In the genomic region with DNA sequence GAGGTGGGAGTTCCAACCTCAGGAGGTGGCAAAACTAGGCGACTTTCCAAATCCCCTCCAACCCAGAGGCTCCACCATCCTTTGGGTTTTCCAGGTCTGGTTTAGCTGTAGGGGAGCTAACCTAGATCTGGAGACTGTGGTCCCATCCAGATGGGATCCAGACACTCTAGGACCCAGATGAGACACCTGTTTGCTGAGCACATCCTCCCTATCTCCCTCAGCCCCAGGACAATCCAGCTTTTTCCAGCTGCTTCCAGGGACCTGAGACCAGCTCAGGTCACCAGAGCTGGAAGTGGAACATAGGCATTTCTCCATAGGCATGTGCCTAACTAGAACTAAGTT, we compare ENCODE assay signal across 14 cellular contexts. TPM values are rescaled to one million over a fixed set of nuclear protein-coding genes. Genes with fewer than 3 reads are reported as not detected.
DNase-seq lines count a peak whose midpoint lies in the region; ATAC-seq, FAIRE-seq and TF ChIP-seq lines count a peak whose summit lies in the region.
"Had no signal": no experiment of that assay in that cellular context is flagged by ENCODE, and none has a peak within 500 bp of the region (broad histone marks: within the 10 kb centered on the region; RNA-seq: fewer than 3 reads in every experiment).

No MANE protein-coding gene starts in this region.

- H3K14ac ChIP-seq in H9 (ENCODE audit: insufficient read depth, low read length) (no peak overlapping the region), IMR-90 (replicated peaks; ENCODE audit: low read depth, low read length) (no peak overlapping the region)

- TF ChIP-seq POLR2A in GM12891 (IDR thresholded peaks at IDR 0.05; ENCODE audit: low read depth, low read length): no peak
- no peak for TF ChIP-seq POLR2A in IMR-90 (IDR thresholded peaks at IDR 0.05; ENCODE audit: low read depth, low read length)
- TF ChIP-seq POLR2A in HepG2 (IDR thresholded peaks at IDR 0.05; ENCODE audit: insufficient read depth in 1 of 2, low read depth in 2 of 2, low read length in 2 of 2): no peak

- intact Hi-C loops in IMR-90 (cut with micrococcal nuclease) (no loop called here), HepG2 (cut with micrococcal nuclease; ENCODE audit: unreplicated experiment) (loop anchor here (10.0 kb wide), 1 partner anchor 653 kb away; no protein-coding TSS in a partner anchor)

- peaks cover 3 to 43% (median 17%) of the 10 kb centered on the region in 3 experiments; a peak in 5 of 7 replicates for H3K36me3 Mint-ChIP-seq in H9 (ENCODE audit: insufficient read depth in 1 of 3, low read depth in 3 of 3)

- H3K56ac ChIP-seq in H9 (ENCODE audit: insufficient read length, low read depth, low read length) (no peak overlapping the region), IMR-90 (ENCODE audit: extremely low read depth, insufficient read depth, low read length) (no peak overlapping the region)

- H3K27ac Mint-ChIP-seq in H9: peak overlapping the region in 2 of 3 experiments; percentile 56 to 62; a peak in 3 of 7 replicates

- DNase-seq in GM12891 (ENCODE audit: insufficient read length, low spot score) (no peak), H9 (no peak), IMR-90 (no peak), HepG2 (ENCODE audit: low spot score) (no peak), NCI-H2029 treated with DMSO at 0.1 percent for 48 hours (lab: John Stamatoyannopoulos, UW) (no peak), HuH-7 (ENCODE audit: low spot score) (no peak), DMS79 treated with DMSO at 0.1 percent for 48 hours (lab: John Stamatoyannopoulos, UW) (no peak)
- DNase-seq: cortex of kidney had no signal

- H3K4me2 ChIP-seq in H9 (ENCODE audit: insufficient read depth, insufficient read length, low read length) (no peak overlapping the region), IMR-90 (ENCODE audit: low read depth, low read length) (no peak overlapping the region), HepG2 (ENCODE audit: low read depth, low read length) (no peak overlapping the region)

- H3K9me1 ChIP-seq in IMR-90 (ENCODE audit: insufficient read depth, low read length): no peaks in the 10 kb centered on the region; the same call in 1 of the 2 replicates

- H2AFZ ChIP-seq in H9 (ENCODE audit: low read length) (no peak overlapping the region), IMR-90 (replicated peaks; ENCODE audit: low read length, poor library complexity) (peak overlapping the region; percentile 62), HepG2 (ENCODE audit: low read length) (no peak overlapping the region)

- no peak overlapping the region for H3K23ac ChIP-seq in H9 (ENCODE audit: insufficient read length, low read depth, low read length)
- no peak overlapping the region for H3K23ac ChIP-seq in IMR-90 (ENCODE audit: low read depth, low read length)

- H3K9ac ChIP-seq in H9 (ENCODE audit: extremely low read depth, insufficient read length, low read length) (no peak overlapping the region), IMR-90 (ENCODE audit: low read depth, low read length) (no peak overlapping the region), HepG2 (ENCODE audit: insufficient read depth, low read depth, low read length) (no peak overlapping the region)

- no peak overlapping the region for H2AK9ac ChIP-seq in IMR-90 (replicated peaks; ENCODE audit: low read depth, low read length, poor library complexity)

- peak; percentile 59 for FAIRE-seq in GM12891 (lab: Jason Lieb, UNC)
- no peak for FAIRE-seq in HepG2 (lab: Jason Lieb, UNC)
- FAIRE-seq: astrocyte had no signal

- H3K36me3 ChIP-seq in IMR-90 (ENCODE audit: control insufficient read depth, insufficient read depth, low read length) (peaks cover 22% of the 10 kb centered on the region), HepG2 (replicated peaks in 1 of 2; ENCODE audit: control insufficient read depth in 1 of 2, insufficient read depth in 2 of 2, low read length in 2 of 2) (peaks cover 4 to 41% of the 10 kb centered on the region in 2 experiments; a peak in 4 of 5 replicates)

- CTCF ChIA-PET in IMR-90 (lab: Yijun Ruan, JAX) (interaction anchor here (0.9 to 4.0 kb wide), 9 partner anchors 8 to 655 kb away, joined by 3 to 66 read pairs (median 5); no protein-coding TSS in a partner anchor), HepG2 (lab: Yijun Ruan, JAX; ENCODE audit: low intra/inter-chr PET ratio, low total read pairs) (interaction anchor here (1.3 to 3.3 kb wide), 4 partner anchors 121 to 241 kb away, joined by 3 to 40 read pairs (median 10); no protein-coding TSS in a partner anchor)

- H4K20me1 ChIP-seq in H9 (ENCODE audit: control insufficient read depth, insufficient read depth, insufficient read length) (no peaks in the 10 kb centered on the region), IMR-90 (ENCODE audit: insufficient read depth, low read length) (peaks cover 13% of the 10 kb centered on the region; the same call in 1 of the 2 replicates), HepG2 (ENCODE audit: insufficient read depth, low read length) (no peaks in the 10 kb centered on the region)

- no peaks in the 10 kb centered on the region for H3K23me2 ChIP-seq in H9 (ENCODE audit: insufficient read length, low read depth, low read length, poor library complexity, severe bottlenecking)

- TF ChIP-seq CTCF in H9 (conservative IDR thresholded peaks at IDR 0.05): no peak
- no peak for TF ChIP-seq CTCF in IMR-90 (conservative IDR thresholded peaks at IDR 0.05; ENCODE audit: low read depth, low read length)
- TF ChIP-seq CTCF in HepG2 (CRISPR knock-in tag; IDR thresholded peaks at IDR 0.05): no peak

- TF ChIP-seq RAD21 in IMR-90 (IDR thresholded peaks at IDR 0.05; ENCODE audit: low read length) (no peak), HepG2 (CRISPR knock-in tag; IDR thresholded peaks at IDR 0.05) (no peak)

- no peaks in the 10 kb centered on the region for H3K27me3 Mint-ChIP-seq in H9 (ENCODE audit: low read depth)
- H3K27me3 Mint-ChIP-seq: naive thymus-derived CD8-positive, alpha-beta T cell had no signal

- no CpG with 5 or more reads among the region's 1 CpG for WGBS in H9 (ENCODE audit: extremely low coverage, insufficient read length, low lambda C conversion rate)
- WGBS in IMR-90 (ENCODE audit: extremely low coverage in 2 of 2, insufficient read length in 1 of 2), 2 experiments: no CpG with 5 or more reads among the region's 1 CpG
- no CpG with 5 or more reads among the region's 1 CpG for WGBS in HepG2 (ENCODE audit: low lambda C conversion rate)

- no peak overlapping the region for H4K5ac ChIP-seq in H9 (ENCODE audit: insufficient read length, low read depth, low read length)
- no peak overlapping the region for H4K5ac ChIP-seq in IMR-90 (ENCODE audit: low read depth, low read length)

- no peaks in the 10 kb centered on the region for H3K79me1 ChIP-seq in H9 (ENCODE audit: insufficient read depth, low read depth, low read length, poor library complexity, severe bottlenecking)
- peaks cover 3 to 19% of the 10 kb centered on the region in 2 experiments; a peak in 3 of 4 replicates for H3K79me1 ChIP-seq in IMR-90 (ENCODE audit: low read depth in 1 of 2, low read length in 2 of 2)

- no peak overlapping the region for H3K4me3 Mint-ChIP-seq in H9
- H3K4me3 Mint-ChIP-seq: naive thymus-derived CD8-positive, alpha-beta T cell had no signal

- H3K79me2 ChIP-seq in H9 (ENCODE audit: insufficient read depth, low read length): no peaks in the 10 kb centered on the region
- H3K79me2 ChIP-seq in HepG2 (ENCODE audit: insufficient read depth, low read length): no peaks in the 10 kb centered on the region

- H3K4me1 Mint-ChIP-seq in H9: peaks cover 13% of the 10 kb centered on the region in 2 experiments

- no peak overlapping the region for H2AK5ac ChIP-seq in H9 (ENCODE audit: insufficient read length, low read length)
- no peak overlapping the region for H2AK5ac ChIP-seq in IMR-90 (ENCODE audit: low read depth, low read length)

- H3K27ac ChIP-seq in H9 (ENCODE audit: insufficient read length, low read depth, low read length) (no peak overlapping the region), IMR-90 (ENCODE audit: insufficient read depth, low read length) (no peak overlapping the region), HepG2 (ENCODE audit: extremely low read length, insufficient read depth, low read length) (no peak overlapping the region)
- H3K27ac ChIP-seq: vagina, WERI-Rb-1 had no signal

- H3K4me1 ChIP-seq in H9 (ENCODE audit: insufficient read depth, low read length) (peaks cover 2% of the 10 kb centered on the region; the same call in 1 of the 2 replicates), IMR-90 (ENCODE audit: control insufficient read depth, insufficient read depth, low read length) (peaks cover 4% of the 10 kb centered on the region), HepG2 (ENCODE audit: insufficient read depth, low read length) (no peaks in the 10 kb centered on the region)

- TF ChIP-seq EP300 in HepG2 (IDR thresholded peaks at IDR 0.05; ENCODE audit: low read depth in 2 of 2, low read length in 2 of 2) (no peak), HepG2 (CRISPR knock-in tag; IDR thresholded peaks at IDR 0.05; ENCODE audit: borderline replicate concordance) (no peak)

- no peaks in the 10 kb centered on the region for H3K9me3 ChIP-seq in H9 (ENCODE audit: control insufficient read depth, low read depth, low read length)
- no peaks in the 10 kb centered on the region for H3K9me3 ChIP-seq in IMR-90 (ENCODE audit: control insufficient read depth, insufficient read depth, low read length)
- H3K9me3 ChIP-seq in HepG2 (ENCODE audit: low read length): no peaks in the 10 kb centered on the region
- H3K9me3 ChIP-seq: HAP-1, vagina had no signal

- H2BK120ac ChIP-seq in H9 (ENCODE audit: low read depth, low read length, poor library complexity, severe bottlenecking) (no peak overlapping the region), IMR-90 (ENCODE audit: low read depth, low read length) (no peak overlapping the region)

- H2BK5ac ChIP-seq in H9 (ENCODE audit: insufficient read length, low read length) (no peak overlapping the region), IMR-90 (ENCODE audit: low read depth, low read length, poor library complexity, severe bottlenecking) (no peak overlapping the region)

- no peak overlapping the region for H2BK12ac ChIP-seq in H9 (ENCODE audit: insufficient read length, low read depth, low read length)

- ATAC-seq in IMR-90 (ENCODE audit: low read depth) (no peak), HepG2 (peak; percentile 56), GM18858 (IDR thresholded peaks at IDR 0.05; ENCODE audit: unreplicated experiment) (no peak)

- H2BK15ac ChIP-seq in H9 (ENCODE audit: low read depth, low read length) (no peak overlapping the region), IMR-90 (ENCODE audit: low read depth, low read length) (no peak overlapping the region)

- dilution Hi-C loops in IMR-90 (cut with HindIII; ENCODE audit: low sequenced_read_pairs, unreplicated experiment): loop anchor here (25.0 kb wide), 1 partner anchor 255 kb away; no protein-coding TSS in a partner anchor

- POLR2A ChIA-PET in IMR-90 (lab: Charles Lee; ENCODE audit: unreplicated experiment) (no interaction called here), HepG2 (lab: Yijun Ruan, JAX) (interaction anchor here (1.6 kb wide), 1 partner anchor 241 kb away, joined by 5 read pairs; no protein-coding TSS in a partner anchor)

- H3K27me3 ChIP-seq in H9 (ENCODE audit: insufficient read depth, low read length) (no peaks in the 10 kb centered on the region), IMR-90 (ENCODE audit: control insufficient read depth, insufficient read depth, low read length) (no peaks in the 10 kb centered on the region), HepG2 (ENCODE audit: control insufficient read depth in 1 of 2, insufficient read depth in 2 of 2, low read length in 2 of 2) (no peaks in the 10 kb centered on the region)
- H3K27me3 ChIP-seq: vagina had no signal

- no peaks in the 10 kb centered on the region for H3K9me3 Mint-ChIP-seq in H9
- H3K9me3 Mint-ChIP-seq: naive thymus-derived CD8-positive, alpha-beta T cell had no signal

- H3K4ac ChIP-seq in H9 (ENCODE audit: low read depth, low read length) (no peak overlapping the region), IMR-90 (ENCODE audit: low read depth, low read length) (no peak overlapping the region)

- BruUV-seq in IMR-90 (replicated peaks; lab: Mats Ljungman, UMichigan) (no TSS peak), HepG2 (replicated peaks; lab: Mats Ljungman, UMichigan) (no TSS peak)

- H4K8ac ChIP-seq in H9 (replicated peaks; ENCODE audit: insufficient read length, low read depth, low read length) (no peak overlapping the region), IMR-90 (ENCODE audit: low read depth in 2 of 2, low read length in 2 of 2) (no peak overlapping the region)

- in situ Hi-C loops in IMR-90 (cut with MboI; ENCODE audit: low sequenced_read_pairs): loop anchor here (5.0 to 10.0 kb wide), 2 partner anchors 240 to 653 kb away; no protein-coding TSS in a partner anchor
- in situ Hi-C loops in HepG2 (cut with HindIII; ENCODE audit: extremely low pct_ligation_motif_present, low pct_unique_long_range_greater_than_20kb): loop anchor here (5.0 kb wide), 1 partner anchor 240 kb away; no protein-coding TSS in a partner anchor

- H3K18ac ChIP-seq in H9 (ENCODE audit: insufficient read length, low read depth, low read length) (peak overlapping the region; percentile 9), IMR-90 (ENCODE audit: low read depth, low read length) (no peak overlapping the region)

- H3K4me3 ChIP-seq in IMR-90 (ENCODE audit: insufficient read depth, low read depth, low read length) (no peak overlapping the region), HepG2 (replicated peaks in 1 of 3; ENCODE audit: insufficient read depth in 1 of 3, low read depth in 2 of 3, low read length in 3 of 3) (no peak overlapping the region)
- H3K4me3 ChIP-seq: HAP-1, vagina had no signal

- H2BK20ac ChIP-seq in H9 (ENCODE audit: low read depth, low read length, poor library complexity, severe bottlenecking) (no peak overlapping the region), IMR-90 (ENCODE audit: low read depth, low read length) (no peak overlapping the region)

- H4K91ac ChIP-seq in H9 (ENCODE audit: insufficient read length, low read depth, low read length) (no peak overlapping the region), IMR-90 (ENCODE audit: insufficient read depth, low read depth, low read length) (no peak overlapping the region)

- H3T11ph ChIP-seq in H9 (ENCODE audit: low read length): no peak overlapping the region

RNA-seq across cellular contexts. Expression of a gene that starts 18.2 kb away (rescaled TPM):
- polyA plus RNA-seq in GM12891 (2012; ENCODE audit: low read depth, missing spikeins): 8.4 TPM
- total RNA-seq in H9 (2021): 159 and 166 TPM in 2 replicates
- total RNA-seq in IMR-90 (2012; rRNA removed): 86.9 and 108 TPM in 2 replicates
- polyA plus RNA-seq in IMR-90 (2012; rRNA removed): 205 and 208 TPM in 2 replicates
- polyA plus RNA-seq in IMR-90 (2012; cell fraction: cytosol; rRNA removed): 105 and 123 TPM in 2 replicates
- 30.4 and 63.0 TPM in 2 replicates for polyA plus RNA-seq in IMR-90 (2012; cell fraction: nucleus; rRNA removed; ENCODE audit: low replicate concordance)
- total RNA-seq in HepG2 (2016; rRNA removed; fragmentation: Illumina TruSeq; extraction: Trizol): 46.1 and 54.2 TPM in 2 replicates
- total RNA-seq in HepG2 (2016; cell fraction: cytosol; rRNA removed; fragmentation: Illumina TruSeq; extraction: Trizol; ENCODE audit: low read depth): 26.6 and 28.3 TPM in 2 replicates
- total RNA-seq in HepG2 (2016; cell fraction: insoluble cytoplasmic fraction; rRNA removed; fragmentation: Illumina TruSeq; extraction: Trizol): 34.2 and 54.9 TPM in 2 replicates
- total RNA-seq in HepG2 (2016; cell fraction: membrane; rRNA removed; fragmentation: Illumina TruSeq; extraction: Trizol): 85.6 and 91.0 TPM in 2 replicates
- 39.9 and 50.8 TPM in 2 replicates for total RNA-seq in HepG2 (2016; cell fraction: nucleus; rRNA removed; fragmentation: Illumina TruSeq; extraction: Trizol)
- 86.2 and 119 TPM in 2 replicates for polyA plus RNA-seq in HepG2 (2011; rRNA removed)
- polyA plus RNA-seq in HepG2 (2011; cell fraction: cytosol; rRNA removed): 84.4 and 95.4 TPM in 2 replicates
- 22.0 and 27.3 TPM in 2 replicates for polyA plus RNA-seq in HepG2 (2011; cell fraction: nucleus; rRNA removed)
- 67.7 and 77.4 TPM in 2 replicates for polyA plus RNA-seq in HepG2 (2012)
- polyA plus RNA-seq in HepG2 (2016; cell fraction: cytosol; fragmentation: Illumina TruSeq; extraction: Trizol; ENCODE audit: low read depth): 56.8 and 61.8 TPM in 2 replicates
- polyA plus RNA-seq in HepG2 (2016; cell fraction: insoluble cytoplasmic fraction; fragmentation: Illumina TruSeq; extraction: Trizol; ENCODE audit: low read depth): 67.1 and 72.0 TPM in 2 replicates
- polyA plus RNA-seq in HepG2 (2016; cell fraction: membrane; fragmentation: Illumina TruSeq; extraction: Trizol; ENCODE audit: low read depth): 112 and 133 TPM in 2 replicates
- polyA plus RNA-seq in HepG2 (2016; cell fraction: nucleus; fragmentation: Illumina TruSeq; extraction: Trizol; ENCODE audit: insufficient read depth, low read depth): 93.0 and 101 TPM in 2 replicates
- 51.0 and 179 TPM in 2 replicates for polyA minus RNA-seq in HepG2 (2011; rRNA and poly(A)+ RNA removed; ENCODE audit: low replicate concordance)
- polyA minus RNA-seq in HepG2 (2011; cell fraction: cytosol; rRNA and poly(A)+ RNA removed): 49.0 and 49.8 TPM in 2 replicates
- 10.0 and 11.6 TPM in 2 replicates for polyA minus RNA-seq in HepG2 (2011; cell fraction: nucleus; rRNA and poly(A)+ RNA removed)

RNA-seq across cellular contexts. Expression of a gene that starts 35.0 kb away (rescaled TPM):
- polyA plus RNA-seq in GM12891 (2012; ENCODE audit: low read depth, missing spikeins): 19.7 TPM
- 51.8 and 55.0 TPM in 2 replicates for total RNA-seq in H9 (2021)
- 21.9 and 22.6 TPM in 2 replicates for total RNA-seq in IMR-90 (2012; rRNA removed)
- 58.9 and 59.6 TPM in 2 replicates for polyA plus RNA-seq in IMR-90 (2012; rRNA removed)
- polyA plus RNA-seq in IMR-90 (2012; cell fraction: cytosol; rRNA removed): 41.3 and 44.8 TPM in 2 replicates
- 23.0 and 51.9 TPM in 2 replicates for polyA plus RNA-seq in IMR-90 (2012; cell fraction: nucleus; rRNA removed; ENCODE audit: low replicate concordance)
- total RNA-seq in HepG2 (2016; rRNA removed; fragmentation: Illumina TruSeq; extraction: Trizol): 33.0 and 67.1 TPM in 2 replicates
- 7.8 and 8.7 TPM in 2 replicates for total RNA-seq in HepG2 (2016; cell fraction: cytosol; rRNA removed; fragmentation: Illumina TruSeq; extraction: Trizol; ENCODE audit: low read depth)
- total RNA-seq in HepG2 (2016; cell fraction: insoluble cytoplasmic fraction; rRNA removed; fragmentation: Illumina TruSeq; extraction: Trizol): 35.9 and 65.9 TPM in 2 replicates
- 12.8 and 15.8 TPM in 2 replicates for total RNA-seq in HepG2 (2016; cell fraction: membrane; rRNA removed; fragmentation: Illumina TruSeq; extraction: Trizol)
- total RNA-seq in HepG2 (2016; cell fraction: nucleus; rRNA removed; fragmentation: Illumina TruSeq; extraction: Trizol): 56.9 and 66.9 TPM in 2 replicates
- polyA plus RNA-seq in HepG2 (2011; rRNA removed): 113 and 128 TPM in 2 replicates
- polyA plus RNA-seq in HepG2 (2011; cell fraction: cytosol; rRNA removed): 84.8 and 112 TPM in 2 replicates
- 44.6 and 56.4 TPM in 2 replicates for polyA plus RNA-seq in HepG2 (2011; cell fraction: nucleus; rRNA removed)
- polyA plus RNA-seq in HepG2 (2012): 68.1 and 93.6 TPM in 2 replicates
- 5.5 and 5.9 TPM in 2 replicates for polyA plus RNA-seq in HepG2 (2016; cell fraction: cytosol; fragmentation: Illumina TruSeq; extraction: Trizol; ENCODE audit: low read depth)
- polyA plus RNA-seq in HepG2 (2016; cell fraction: insoluble cytoplasmic fraction; fragmentation: Illumina TruSeq; extraction: Trizol; ENCODE audit: low read depth): 29.1 and 32.5 TPM in 2 replicates
- 10.1 and 10.8 TPM in 2 replicates for polyA plus RNA-seq in HepG2 (2016; cell fraction: membrane; fragmentation: Illumina TruSeq; extraction: Trizol; ENCODE audit: low read depth)
- polyA plus RNA-seq in HepG2 (2016; cell fraction: nucleus; fragmentation: Illumina TruSeq; extraction: Trizol; ENCODE audit: insufficient read depth, low read depth): 67.7 and 72.3 TPM in 2 replicates
- 68.3 and 118 TPM in 2 replicates for polyA minus RNA-seq in HepG2 (2011; rRNA and poly(A)+ RNA removed; ENCODE audit: low replicate concordance)
- 52.8 and 100 TPM in 2 replicates for polyA minus RNA-seq in HepG2 (2011; cell fraction: cytosol; rRNA and poly(A)+ RNA removed)
- polyA minus RNA-seq in HepG2 (2011; cell fraction: nucleus; rRNA and poly(A)+ RNA removed): 33.3 and 50.8 TPM in 2 replicates

RNA-seq across cellular contexts. Expression of a gene that starts 35.0 kb away (rescaled TPM):
- 0.74 TPM for polyA plus RNA-seq in GM12891 (2012; ENCODE audit: low read depth, missing spikeins)
- total RNA-seq in H9 (2021): 6.6 and 7.7 TPM in 2 replicates
- total RNA-seq in IMR-90 (2012; rRNA removed): 3.0 and 3.3 TPM in 2 replicates
- polyA plus RNA-seq in IMR-90 (2012; rRNA removed): 1.8 and 2.2 TPM in 2 replicates
- 0.99 and 1.5 TPM in 2 replicates for polyA plus RNA-seq in IMR-90 (2012; cell fraction: cytosol; rRNA removed)
- 1.3 and 1.7 TPM in 2 replicates for polyA plus RNA-seq in IMR-90 (2012; cell fraction: nucleus; rRNA removed; ENCODE audit: low replicate concordance)
- total RNA-seq in HepG2 (2016; rRNA removed; fragmentation: Illumina TruSeq; extraction: Trizol): 4.4 and 5.7 TPM in 2 replicates
- total RNA-seq in HepG2 (2016; cell fraction: cytosol; rRNA removed; fragmentation: Illumina TruSeq; extraction: Trizol; ENCODE audit: low read depth): 0.26 and 0.40 TPM in 2 replicates
- total RNA-seq in HepG2 (2016; cell fraction: insoluble cytoplasmic fraction; rRNA removed; fragmentation: Illumina TruSeq; extraction: Trizol): 4.5 and 5.9 TPM in 2 replicates
- 1.4 and 1.6 TPM in 2 replicates for total RNA-seq in HepG2 (2016; cell fraction: membrane; rRNA removed; fragmentation: Illumina TruSeq; extraction: Trizol)
- 11.1 and 12.5 TPM in 2 replicates for total RNA-seq in HepG2 (2016; cell fraction: nucleus; rRNA removed; fragmentation: Illumina TruSeq; extraction: Trizol)
- 1.8 and 1.9 TPM in 2 replicates for polyA plus RNA-seq in HepG2 (2011; rRNA removed)
- 1.6 and 1.8 TPM in 2 replicates for polyA plus RNA-seq in HepG2 (2011; cell fraction: cytosol; rRNA removed)
- 5.0 and 5.7 TPM in 2 replicates for polyA plus RNA-seq in HepG2 (2011; cell fraction: nucleus; rRNA removed)
- polyA plus RNA-seq in HepG2 (2012): 0.65 and 0.80 TPM in 2 replicates
- polyA plus RNA-seq in HepG2 (2016; cell fraction: cytosol; fragmentation: Illumina TruSeq; extraction: Trizol; ENCODE audit: low read depth): 0.08 and 0.10 TPM in 2 replicates
- polyA plus RNA-seq in HepG2 (2016; cell fraction: insoluble cytoplasmic fraction; fragmentation: Illumina TruSeq; extraction: Trizol; ENCODE audit: low read depth): 0.82 and 0.84 TPM in 2 replicates
- 0.21 and 0.29 TPM in 2 replicates for polyA plus RNA-seq in HepG2 (2016; cell fraction: membrane; fragmentation: Illumina TruSeq; extraction: Trizol; ENCODE audit: low read depth)
- polyA plus RNA-seq in HepG2 (2016; cell fraction: nucleus; fragmentation: Illumina TruSeq; extraction: Trizol; ENCODE audit: insufficient read depth, low read depth): 1.8 and 2.0 TPM in 2 replicates
- 22.3 and 28.3 TPM in 2 replicates for polyA minus RNA-seq in HepG2 (2011; rRNA and poly(A)+ RNA removed; ENCODE audit: low replicate concordance)
- 6.1 and 6.3 TPM in 2 replicates for polyA minus RNA-seq in HepG2 (2011; cell fraction: cytosol; rRNA and poly(A)+ RNA removed)
- 14.9 and 19.1 TPM in 2 replicates for polyA minus RNA-seq in HepG2 (2011; cell fraction: nucleus; rRNA and poly(A)+ RNA removed)
